8 cellular contexts compared by ENCODE assay signal in the genomic region with DNA sequence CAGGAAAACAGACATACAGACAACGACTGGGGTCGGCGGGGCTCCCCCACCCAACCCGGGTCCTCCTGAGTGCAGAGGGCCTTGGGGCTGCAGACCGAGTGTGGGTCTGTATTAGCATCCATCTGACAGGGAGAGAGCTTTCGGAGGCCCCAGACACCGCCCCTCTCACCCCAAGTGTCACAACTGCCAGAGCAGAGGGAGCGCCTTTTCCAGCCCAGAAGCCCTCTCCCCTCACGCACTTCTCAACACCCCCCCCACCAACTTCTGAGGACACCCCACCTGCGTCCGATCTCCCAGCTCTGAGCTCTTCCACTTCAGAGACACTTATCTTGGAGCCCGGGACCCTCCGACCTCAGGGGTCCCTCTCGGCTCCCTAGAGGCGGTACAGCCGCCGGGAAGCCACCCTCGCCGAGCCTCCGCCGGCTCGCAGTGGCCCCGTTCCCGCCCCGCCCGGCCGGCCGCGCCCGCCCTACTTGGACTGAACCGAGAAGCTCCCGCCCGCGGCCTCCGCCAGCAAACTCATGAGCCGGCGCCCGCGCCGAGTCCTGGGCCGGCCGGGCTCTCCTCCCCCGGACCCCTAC. TPM values are rescaled to one million over a fixed set of nuclear protein-coding genes. Genes with fewer than 3 reads are reported as not detected.
DNase-seq lines count a peak whose midpoint lies in the region; ATAC-seq and TF ChIP-seq lines count a peak whose summit lies in the region.

No MANE protein-coding gene starts in this region.

- H3K9me3 Mint-ChIP-seq in CD4-positive, alpha-beta T cell, result no peaks in the 10 kb centered on the region

- H3K4me2 ChIP-seq in neural cell (ENCODE audit: low read length), result no peak overlapping the region

- H4K20me1 ChIP-seq in neural cell (ENCODE audit: insufficient read depth), result no peaks in the 10 kb centered on the region

- no peak for ATAC-seq in CD4-positive, alpha-beta T cell (ENCODE audit: poor library complexity)
- ATAC-seq in HG02938 (IDR thresholded peaks at IDR 0.05; ENCODE audit: unreplicated experiment), result peak; percentile 1

- CTCF ChIA-PET in CD4-positive, alpha-beta T cell (lab: Charles Lee), result interaction anchor here (1.0 to 10.7 kb wide), 6 partner anchors 13 to 65 kb away, joined by 3 to 216 read pairs (median 7); partner anchors contain the start of genes PGAP2 and STIM1

- peak overlapping the region; percentile 95 for H3K27ac Mint-ChIP-seq in CD4-positive, alpha-beta T cell

- peak overlapping the region; percentile 94 for H3K4me3 Mint-ChIP-seq in CD4-positive, alpha-beta T cell

- peaks cover 60% of the 10 kb centered on the region for H3K4me1 Mint-ChIP-seq in CD4-positive, alpha-beta T cell (ENCODE audit: low read depth)

- peak overlapping the region; percentile 57 for H3K9ac ChIP-seq in neural cell (ENCODE audit: low read length)

- no peaks in the 10 kb centered on the region for H3K79me2 ChIP-seq in neural cell (replicated peaks; ENCODE audit: insufficient read depth, low read length)

- no peak for TF ChIP-seq RAD21 in neural cell (conservative IDR thresholded peaks at IDR 0.05)

- no peaks in the 10 kb centered on the region for H3K9me3 ChIP-seq in CD4-positive, alpha-beta T cell (ENCODE audit: control insufficient read depth, low read length)
- H3K9me3 ChIP-seq in neural cell (ENCODE audit: low read length), result no peaks in the 10 kb centered on the region

- H3K27me3 ChIP-seq in CD4-positive, alpha-beta T cell (ENCODE audit: control insufficient read depth, insufficient read depth, low read length), result no peaks in the 10 kb centered on the region
- H3K27me3 ChIP-seq in neural cell (ENCODE audit: insufficient read depth, low read depth, low read length), result no peaks in the 10 kb centered on the region

- DNase-seq in CD4-positive, alpha-beta T cell, result peak in 6 of 10 experiments; percentile 18 to 48 (median 44)
- DNase-seq in activated CD4-positive, alpha-beta T cell treated with anti-CD3 and anti-CD28 coated beads, Interleukin-2, amount 50 U/mL, for 48 hours, result peak; percentile 41 to 47
- DNase-seq in epithelial cell of prostate (ENCODE audit: low read depth, low spot score), result no peak
- no peak for DNase-seq in COLO668 (lab: John Stamatoyannopoulos, UW; ENCODE audit: unreplicated experiment)
- no peak for DNase-seq in UCSD-AML1 (lab: John Stamatoyannopoulos, UW; ENCODE audit: unreplicated experiment)
- no peak for DNase-seq in NCI-H2171 (lab: John Stamatoyannopoulos, UW)

- no peak for TF ChIP-seq EP300 in neural cell (conservative IDR thresholded peaks at IDR 0.05; ENCODE audit: poor library complexity, severe bottlenecking)

- no peaks in the 10 kb centered on the region for H3K9me2 ChIP-seq in neural cell (ENCODE audit: insufficient read depth, low read length)

- H3K4me3 ChIP-seq in neural cell (ENCODE audit: low read length), result peak overlapping the region; percentile 65

- H3K27me3 Mint-ChIP-seq in CD4-positive, alpha-beta T cell, result no peaks in the 10 kb centered on the region

- H3K36me3 ChIP-seq in neural cell (ENCODE audit: insufficient read depth, low read length), result no peaks in the 10 kb centered on the region

- H3F3A ChIP-seq in neural cell (ENCODE audit: insufficient read depth, low read length, poor library complexity, severe bottlenecking), result no peaks in the 10 kb centered on the region

- H3K36me3 Mint-ChIP-seq in CD4-positive, alpha-beta T cell (ENCODE audit: low read depth), result peaks cover 30% of the 10 kb centered on the region

- H2AFZ ChIP-seq in neural cell (ENCODE audit: low read depth, low read length), result no peak overlapping the region

- peak overlapping the region; percentile 97 for H3K27ac ChIP-seq in CD4-positive, alpha-beta T cell (ENCODE audit: low read depth, low read length)
- H3K27ac ChIP-seq in epithelial cell of prostate (peak overlapping the region; percentile 83), neural cell (ENCODE audit: low read length) (no peak overlapping the region)

- intact Hi-C loops in CD4-positive, alpha-beta T cell (cut with DNase I, micrococcal nuclease), result loop anchor here in 1 of 2 experiments (2.0 kb wide), 1 partner anchor 44 kb away; the partner anchor contains the start of gene NUP98

- no peak for TF ChIP-seq CTCF in CD4-positive, alpha-beta T cell (IDR thresholded peaks at IDR 0.05)
- TF ChIP-seq CTCF in neural cell (IDR thresholded peaks at IDR 0.05; ENCODE audit: poor library complexity, severe bottlenecking), result no peak

- POLR2A ChIA-PET in CD4-positive, alpha-beta T cell (lab: Charles Lee), result interaction anchor here (0.7 to 15.1 kb wide), 28 partner anchors 8 to 257 kb away, joined by 3 to 577 read pairs (median 8); partner anchors contain the start of genes NUP98, PGAP2 and STIM1

TF ChIP-seq in neural cell, 6 proteins besides CTCF, POLR2A, EP300 and RAD21:
- TF ChIP-seq TAF1 (IDR thresholded peaks at IDR 0.05; ENCODE audit: low read depth) (no peak), POLR2AphosphoS5 (IDR thresholded peaks at IDR 0.05) (no peak), MXI1 (conservative IDR thresholded peaks at IDR 0.05; ENCODE audit: poor library complexity, severe bottlenecking) (no peak), EZH2 (IDR thresholded peaks at IDR 0.05; ENCODE audit: borderline replicate concordance, insufficient read depth, low read length, poor library complexity, severe bottlenecking) (no peak), SMC3 (conservative IDR thresholded peaks at IDR 0.05; ENCODE audit: poor library complexity) (no peak)
- TF ChIP-seq, protein P1, sequence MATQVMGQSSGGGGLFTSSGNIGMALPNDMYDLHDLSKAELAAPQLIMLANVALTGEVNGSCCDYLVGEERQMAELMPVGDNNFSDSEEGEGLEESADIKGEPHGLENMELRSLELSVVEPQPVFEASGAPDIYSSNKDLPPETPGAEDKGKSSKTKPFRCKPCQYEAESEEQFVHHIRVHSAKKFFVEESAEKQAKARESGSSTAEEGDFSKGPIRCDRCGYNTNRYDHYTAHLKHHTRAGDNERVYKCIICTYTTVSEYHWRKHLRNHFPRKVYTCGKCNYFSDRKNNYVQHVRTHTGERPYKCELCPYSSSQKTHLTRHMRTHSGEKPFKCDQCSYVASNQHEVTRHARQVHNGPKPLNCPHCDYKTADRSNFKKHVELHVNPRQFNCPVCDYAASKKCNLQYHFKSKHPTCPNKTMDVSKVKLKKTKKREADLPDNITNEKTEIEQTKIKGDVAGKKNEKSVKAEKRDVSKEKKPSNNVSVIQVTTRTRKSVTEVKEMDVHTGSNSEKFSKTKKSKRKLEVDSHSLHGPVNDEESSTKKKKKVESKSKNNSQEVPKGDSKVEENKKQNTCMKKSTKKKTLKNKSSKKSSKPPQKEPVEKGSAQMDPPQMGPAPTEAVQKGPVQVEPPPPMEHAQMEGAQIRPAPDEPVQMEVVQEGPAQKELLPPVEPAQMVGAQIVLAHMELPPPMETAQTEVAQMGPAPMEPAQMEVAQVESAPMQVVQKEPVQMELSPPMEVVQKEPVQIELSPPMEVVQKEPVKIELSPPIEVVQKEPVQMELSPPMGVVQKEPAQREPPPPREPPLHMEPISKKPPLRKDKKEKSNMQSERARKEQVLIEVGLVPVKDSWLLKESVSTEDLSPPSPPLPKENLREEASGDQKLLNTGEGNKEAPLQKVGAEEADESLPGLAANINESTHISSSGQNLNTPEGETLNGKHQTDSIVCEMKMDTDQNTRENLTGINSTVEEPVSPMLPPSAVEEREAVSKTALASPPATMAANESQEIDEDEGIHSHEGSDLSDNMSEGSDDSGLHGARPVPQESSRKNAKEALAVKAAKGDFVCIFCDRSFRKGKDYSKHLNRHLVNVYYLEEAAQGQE (IDR thresholded peaks at IDR 0.05; ENCODE audit: borderline replicate concordance), result no peak

RNA-seq across cellular contexts. Expression of gene RHOG, which starts 0.4 kb away (rescaled TPM):
- 100 to 1,000 TPM; 101 to 106 TPM for total RNA-seq in CD4-positive, alpha-beta T cell
- polyA plus RNA-seq in neural cell, result not detected in 2 replicates
- 0.81 and 1.2 TPM in 2 replicates for polyA minus RNA-seq in neural cell

RNA-seq across cellular contexts. Expression of gene STIM1, which starts 15.1 kb away (rescaled TPM):
- total RNA-seq in CD4-positive, alpha-beta T cell, result 10 to 100 TPM; 89.0 to 94.9 TPM
- 14.5 and 16.4 TPM in 2 replicates for polyA plus RNA-seq in neural cell
- polyA minus RNA-seq in neural cell, result 21.2 and 22.3 TPM in 2 replicates

RNA-seq across cellular contexts. Expression of gene PGAP2, which starts 32.0 kb away (rescaled TPM):
- 10 to 100 TPM; 20.9 to 23.6 TPM for total RNA-seq in CD4-positive, alpha-beta T cell
- polyA plus RNA-seq in neural cell, result 30.1 and 32.0 TPM in 2 replicates
- polyA minus RNA-seq in neural cell, result 7.9 and 12.7 TPM in 2 replicates

RNA-seq across cellular contexts. Expression of gene NUP98, which starts 43.0 kb away (rescaled TPM):
- 100 to 1,000 TPM; 161 to 186 TPM for total RNA-seq in CD4-positive, alpha-beta T cell
- 28.9 and 45.5 TPM in 2 replicates for polyA plus RNA-seq in neural cell
- 105 and 118 TPM in 2 replicates for polyA minus RNA-seq in neural cell

Comparison
In these comparisons a context has a peak if more than half of its experiments do, and no peak if none do; other contexts are left out.
1. DNase-seq: peak in CD4-positive, alpha-beta T cell (6 of 10) and activated CD4-positive, alpha-beta T cell treated with anti-CD3 and anti-CD28 coated beads, Interleukin-2, amount 50 U/mL, for 48 hours (2 of 2); none in epithelial cell of prostate (single experiment), COLO668 (single experiment), UCSD-AML1 (single experiment) and NCI-H2171 (single experiment).